ENCODE assay signal across 27 cellular contexts in the genomic region with DNA sequence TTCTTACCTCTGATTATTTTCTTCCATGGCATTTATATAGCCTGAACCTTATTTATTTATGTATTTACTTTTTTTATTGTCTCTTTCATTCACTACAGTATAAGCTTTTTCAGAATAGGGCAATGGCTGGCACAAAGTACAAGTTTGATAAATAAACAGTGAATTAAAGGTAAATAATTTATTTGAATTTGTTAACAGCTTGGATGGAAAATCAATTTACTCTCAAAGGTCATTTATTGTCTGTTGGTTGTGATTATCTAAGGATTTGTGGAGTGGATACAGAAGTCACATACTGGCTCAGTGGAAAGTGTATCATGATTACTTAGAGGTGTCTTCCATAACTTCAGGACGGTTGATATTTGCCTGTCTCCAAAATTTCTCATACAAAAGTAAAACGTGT.
"Had no signal": no experiment of that assay in that cellular context is flagged by ENCODE, and none has a peak within 500 bp of the region (broad histone marks: within the 10 kb centered on the region; RNA-seq: fewer than 3 reads in every experiment).

No MANE protein-coding gene starts in this region.

- FAIRE-seq: colon, endometrium, endothelial cell of umbilical vein, frontal cortex had no signal

- ATAC-seq: effector memory CD8-positive, alpha-beta T cell; esophagus mucosa; foreskin keratinocyte; gastrocnemius medialis; gastroesophageal sphincter; heart left ventricle had no signal

- H3K9me3 ChIP-seq: colonic mucosa, esophagus muscularis mucosa, esophagus squamous epithelium, gastrocnemius medialis, gastroesophageal sphincter, heart left ventricle had no signal

- H3K4me1 ChIP-seq: colonic mucosa, esophagus muscularis mucosa, esophagus squamous epithelium, foreskin keratinocyte, gastrocnemius medialis, gastroesophageal sphincter, heart left ventricle had no signal

- H3K27ac ChIP-seq: colonic mucosa, coronary artery, dorsolateral prefrontal cortex, epithelial cell of prostate, esophagus muscularis mucosa, esophagus squamous epithelium, foreskin keratinocyte, gastrocnemius medialis, gastroesophageal sphincter, heart left ventricle had no signal

- H3K27me3 ChIP-seq: colonic mucosa, dorsolateral prefrontal cortex, esophagus muscularis mucosa, esophagus squamous epithelium, foreskin keratinocyte, gastrocnemius medialis, gastroesophageal sphincter, heart left ventricle had no signal

- H3K36me3 ChIP-seq: colonic mucosa, esophagus muscularis mucosa, esophagus squamous epithelium, gastrocnemius medialis, gastroesophageal sphincter, heart left ventricle had no signal

- DNase-seq: colonic mucosa; cortex of kidney; dermis blood vessel endothelial cell; dorsolateral prefrontal cortex; effector CD4-positive, alpha-beta T cell; effector CD8-positive, alpha-beta T cell; effector memory CD4-positive, alpha-beta T cell; effector memory CD8-positive, alpha-beta T cell; endodermal cell; erythroblast; esophagus squamous epithelium; foreskin fibroblast; foreskin keratinocyte; foreskin melanocyte; gastrocnemius medialis; glutamatergic neuron; head of caudate nucleus; heart left ventricle had no signal

- H3K4me3 ChIP-seq: colonic mucosa, coronary artery, dorsolateral prefrontal cortex, esophagus muscularis mucosa, esophagus squamous epithelium, gastrocnemius medialis, gastroesophageal sphincter, heart left ventricle had no signal
